8 cellular contexts compared by ENCODE assay signal in the genomic region with DNA sequence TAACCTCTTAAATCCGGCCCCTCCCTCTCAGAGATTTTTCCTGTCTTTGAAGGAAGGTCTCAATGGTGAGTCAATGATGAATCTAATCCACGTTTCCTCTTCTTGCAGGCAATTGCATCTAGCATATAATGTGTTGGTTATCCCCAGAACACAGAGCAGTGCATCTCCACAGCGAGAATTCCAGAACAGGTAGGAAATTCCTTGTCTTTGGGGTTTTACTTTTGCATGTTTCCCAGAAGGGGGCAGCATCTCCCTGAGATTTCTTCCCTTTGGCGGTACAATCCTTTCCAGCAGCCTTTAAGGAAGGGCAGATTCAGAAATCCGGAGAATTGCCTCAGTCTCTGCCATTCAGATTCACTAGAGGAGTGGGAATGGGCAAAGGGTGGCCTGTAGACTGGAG.
A peak's percentile ranks its signal among the peaks of the same experiment; 100 is the strongest.
DNase-seq lines count a peak whose midpoint lies in the region; ATAC-seq and TF ChIP-seq lines count a peak whose summit lies in the region.

No MANE protein-coding gene starts in this region.

- H3K36me3 Mint-ChIP-seq in activated T-helper 2 cell treated with anti-CD3 and anti-CD28 coated beads, Interferon-gamma antibody, Interleukin-2, Interleukin-4, amounts not matched to agents 10 μg/mL and 5 μg/mL and 100 μg/mL, durations not matched to agents 14 hours and 24 hours and 36 hours (ENCODE audit: low read depth), result no peaks in the 10 kb centered on the region

- no peaks in the 10 kb centered on the region for H3K9me2 ChIP-seq in Karpas-422 (replicated peaks; ENCODE audit: insufficient read depth, low read length)

- H3K4me1 ChIP-seq in breast epithelium (no peaks in the 10 kb centered on the region), Karpas-422 (ENCODE audit: low read length) (no peaks in the 10 kb centered on the region)

- TF ChIP-seq CTCF in GM06990 (IDR thresholded peaks at IDR 0.05; ENCODE audit: insufficient read depth, low read length, poor library complexity, severe bottlenecking) (peak; percentile 47), breast epithelium (IDR thresholded peaks at IDR 0.05) (peak in 2 of 3 donors; percentile 43 to 47)

- H3K27me3 Mint-ChIP-seq in activated T-helper 2 cell treated with anti-CD3 and anti-CD28 coated beads, Interferon-gamma antibody, Interleukin-2, Interleukin-4, amounts not matched to agents 10 μg/mL and 5 μg/mL and 100 μg/mL, durations not matched to agents 14 hours and 24 hours and 36 hours (ENCODE audit: low read depth), result no peaks in the 10 kb centered on the region

- DNase-seq in GM06990 (ENCODE audit: extremely low read depth, insufficient read length) (no peak), NCI-H1092 (lab: John Stamatoyannopoulos, UW) (peak; percentile 14), breast epithelium (ENCODE audit: low spot score in 2 of 2) (no peak), kidney tubule cell (ENCODE audit: low spot score) (peak; percentile 73), Karpas-422 (no peak)
- no peak for DNase-seq in activated T-helper 2 cell treated with anti-CD3 and anti-CD28 coated beads, Interferon-gamma antibody, Interleukin-2, Interleukin-4, amounts not matched to agents 10 μg/mL and 5 μg/mL and 100 μg/mL, durations not matched to agents 14 hours and 24 hours and 36 hours (ENCODE audit: low spot score)
- DNase-seq in activated CD4-positive, alpha-beta T cell treated with anti-CD3 and anti-CD28 coated beads for 4 hours, result no peak

- no peak overlapping the region for H2AFZ ChIP-seq in Karpas-422 (ENCODE audit: low read length)

- H3K27me3 ChIP-seq in GM06990 (replicated peaks; ENCODE audit: control insufficient read depth, insufficient read depth, low read length), result no peaks in the 10 kb centered on the region; the same call in none of the 2 replicates
- peaks cover 0 to 5% of the 10 kb centered on the region in 2 donors for H3K27me3 ChIP-seq in breast epithelium
- H3K27me3 ChIP-seq in Karpas-422 (ENCODE audit: low read length), result no peaks in the 10 kb centered on the region

- no peaks in the 10 kb centered on the region for H4K20me1 ChIP-seq in Karpas-422 (ENCODE audit: insufficient read depth, low read depth, low read length)

- H3K4me3 ChIP-seq in GM06990 (replicated peaks; ENCODE audit: low read depth, low read length) (no peak overlapping the region), breast epithelium (no peak overlapping the region), Karpas-422 (ENCODE audit: low read length) (no peak overlapping the region)

- H3K36me3 ChIP-seq in GM06990 (ENCODE audit: control insufficient read depth, insufficient read depth, low read length) (no peaks in the 10 kb centered on the region), breast epithelium (no peaks in the 10 kb centered on the region), Karpas-422 (ENCODE audit: insufficient read depth, low read length) (no peaks in the 10 kb centered on the region)

- ATAC-seq in HG03565 (IDR thresholded peaks at IDR 0.05; ENCODE audit: unreplicated experiment), result no peak

- no peak overlapping the region for H3K4me2 ChIP-seq in Karpas-422 (ENCODE audit: low read depth, low read length, poor library complexity, severe bottlenecking)

- no peak overlapping the region for H3K27ac Mint-ChIP-seq in activated T-helper 2 cell treated with anti-CD3 and anti-CD28 coated beads, Interferon-gamma antibody, Interleukin-2, Interleukin-4, amounts not matched to agents 10 μg/mL and 5 μg/mL and 100 μg/mL, durations not matched to agents 14 hours and 24 hours and 36 hours

- H3K9me3 Mint-ChIP-seq in activated T-helper 2 cell treated with anti-CD3 and anti-CD28 coated beads, Interferon-gamma antibody, Interleukin-2, Interleukin-4, amounts not matched to agents 10 μg/mL and 5 μg/mL and 100 μg/mL, durations not matched to agents 14 hours and 24 hours and 36 hours, result no peaks in the 10 kb centered on the region

- H3K27ac ChIP-seq in breast epithelium (no peak overlapping the region), Karpas-422 (ENCODE audit: low read length) (no peak overlapping the region)

- H3K4me1 Mint-ChIP-seq in activated T-helper 2 cell treated with anti-CD3 and anti-CD28 coated beads, Interferon-gamma antibody, Interleukin-2, Interleukin-4, amounts not matched to agents 10 μg/mL and 5 μg/mL and 100 μg/mL, durations not matched to agents 14 hours and 24 hours and 36 hours (ENCODE audit: low read depth), result no peaks in the 10 kb centered on the region

- no peaks in the 10 kb centered on the region for H3K79me2 ChIP-seq in Karpas-422 (ENCODE audit: low read length)

- H3K4me3 Mint-ChIP-seq in activated T-helper 2 cell treated with anti-CD3 and anti-CD28 coated beads, Interferon-gamma antibody, Interleukin-2, Interleukin-4, amounts not matched to agents 10 μg/mL and 5 μg/mL and 100 μg/mL, durations not matched to agents 14 hours and 24 hours and 36 hours (ENCODE audit: low read depth), result no peak overlapping the region

- intact Hi-C loops in breast epithelium (cut with DNase I; ENCODE audit: low total_unique reads), result no loop called here
- intact Hi-C loops in activated T-helper 2 cell treated with anti-CD3 and anti-CD28 coated beads, Interferon-gamma antibody, Interleukin-2, Interleukin-4, amounts not matched to agents 10 μg/mL and 5 μg/mL and 100 μg/mL, durations not matched to agents 14 hours and 24 hours and 36 hours (cut with micrococcal nuclease), result no loop called here

- H3K9me3 ChIP-seq in breast epithelium (no peaks in the 10 kb centered on the region), Karpas-422 (ENCODE audit: low read length) (no peaks in the 10 kb centered on the region)

- H3K9ac ChIP-seq in Karpas-422 (ENCODE audit: low read length), result no peak overlapping the region

- TF ChIP-seq POLR2A in breast epithelium (IDR thresholded peaks at IDR 0.05), result no peak

Comparison
In these comparisons a context has a peak if more than half of its experiments do, and no peak if none do; other contexts are left out.
1. DNase-seq: peak in NCI-H1092 (single experiment) and kidney tubule cell (single experiment); none in GM06990 (single experiment), breast epithelium (0 of 2), Karpas-422 (single experiment), activated T-helper 2 cell treated with anti-CD3 and anti-CD28 coated beads, Interferon-gamma antibody, Interleukin-2, Interleukin-4, amounts not matched to agents 10 μg/mL and 5 μg/mL and 100 μg/mL, durations not matched to agents 14 hours and 24 hours and 36 hours (single experiment) and activated CD4-positive, alpha-beta T cell treated with anti-CD3 and anti-CD28 coated beads for 4 hours (0 of 2).